17 cellular contexts compared by ENCODE assay signal in genomic region chr10:76968483-76968882, GRCh38.
DNase-seq lines count a peak whose midpoint lies in the region; ATAC-seq and TF ChIP-seq lines count a peak whose summit lies in the region.
"Had no signal": no experiment of that assay in that cellular context is flagged by ENCODE, and none has a peak within 500 bp of the region (broad histone marks: within the 10 kb centered on the region; RNA-seq: fewer than 3 reads in every experiment).

No MANE protein-coding gene starts in this region.

- no peak overlapping the region for H2AFZ ChIP-seq in neural cell (ENCODE audit: low read depth, low read length)
- H2AFZ ChIP-seq: GM23338 had no signal

- no peak overlapping the region for H3K4me2 ChIP-seq in neural cell (ENCODE audit: low read length)
- H3K4me2 ChIP-seq: BLaER1, GM23338 had no signal

- peaks cover 11% of the 10 kb centered on the region for H3F3A ChIP-seq in neural cell (ENCODE audit: insufficient read depth, low read length, poor library complexity, severe bottlenecking)

- H3K79me2 ChIP-seq in neural cell (replicated peaks; ENCODE audit: insufficient read depth, low read length) = no peaks in the 10 kb centered on the region

- H3K4me3 ChIP-seq in SK-N-MC (peak overlapping the region; percentile 63), neural cell (ENCODE audit: low read length) (no peak overlapping the region)
- H3K4me3 ChIP-seq: BLaER1, GM12878, GM23338 had no signal

- H3K36me3 ChIP-seq in SK-N-MC (ENCODE audit: insufficient read depth, low read length) (no peaks in the 10 kb centered on the region), neural cell (ENCODE audit: insufficient read depth, low read length) (no peaks in the 10 kb centered on the region)
- H3K36me3 ChIP-seq: BLaER1 had no signal

- DNase-seq in NCI-H526 (lab: John Stamatoyannopoulos, UW) (peak; percentile 40 to 57), SK-N-MC (ENCODE audit: low read depth, low spot score) (no peak)
- DNase-seq: Caco-2; CD4-positive, CD25-positive, alpha-beta regulatory T cell; CD8-positive, alpha-beta T cell; DMS153; DND-41; H9 had no signal

- H3K27me3 ChIP-seq in neural cell (ENCODE audit: insufficient read depth, low read depth, low read length) = no peaks in the 10 kb centered on the region
- H3K27me3 ChIP-seq: BLaER1 had no signal

- no peaks in the 10 kb centered on the region for H3K9me3 ChIP-seq in SK-N-MC (ENCODE audit: low read depth, low read length)
- H3K9me3 ChIP-seq in neural cell (ENCODE audit: low read length) = no peaks in the 10 kb centered on the region
- H3K9me3 ChIP-seq: BLaER1, Caco-2 had no signal

- TF ChIP-seq CTCF in neural cell (IDR thresholded peaks at IDR 0.05; ENCODE audit: poor library complexity, severe bottlenecking) = no peak

- no peak for TF ChIP-seq EP300 in neural cell (conservative IDR thresholded peaks at IDR 0.05; ENCODE audit: poor library complexity, severe bottlenecking)

- H4K20me1 ChIP-seq in neural cell (ENCODE audit: insufficient read depth) = no peaks in the 10 kb centered on the region
- H4K20me1 ChIP-seq: BLaER1 had no signal

- no peak for TF ChIP-seq RAD21 in neural cell (conservative IDR thresholded peaks at IDR 0.05)

- ATAC-seq in HG02759 (IDR thresholded peaks at IDR 0.05; ENCODE audit: unreplicated experiment) = no peak
- ATAC-seq in HG03354 (IDR thresholded peaks at IDR 0.05; ENCODE audit: poor library complexity, severe bottlenecking, unreplicated experiment) = no peak
- ATAC-seq in GM21526 (IDR thresholded peaks at IDR 0.05; ENCODE audit: low FRiP score, unreplicated experiment) = no peak
- ATAC-seq: CD8-positive, alpha-beta T cell; GM12878; GM23338; HCT116 had no signal

- peak overlapping the region; percentile 99 for H3K27ac ChIP-seq in SK-N-MC
- peak overlapping the region; percentile 87 for H3K27ac ChIP-seq in neural cell (ENCODE audit: low read length)
- H3K27ac ChIP-seq: BLaER1, C4-2B had no signal

- H3K9ac ChIP-seq in SK-N-MC (ENCODE audit: insufficient read length) (peak overlapping the region; percentile 59), neural cell (ENCODE audit: low read length) (peak overlapping the region; percentile 19)
- H3K9ac ChIP-seq: BLaER1 had no signal

- H3K9me2 ChIP-seq in neural cell (ENCODE audit: insufficient read depth, low read length) = no peaks in the 10 kb centered on the region

TF ChIP-seq in neural cell, 6 proteins besides CTCF, POLR2A, EP300 and RAD21:
- TF ChIP-seq MXI1 (conservative IDR thresholded peaks at IDR 0.05; ENCODE audit: poor library complexity, severe bottlenecking) = no peak
- TF ChIP-seq EZH2 (IDR thresholded peaks at IDR 0.05; ENCODE audit: borderline replicate concordance, insufficient read depth, low read length, poor library complexity, severe bottlenecking) = no peak
- TF ChIP-seq POLR2AphosphoS5 (IDR thresholded peaks at IDR 0.05) = no peak
- TF ChIP-seq TAF1 (IDR thresholded peaks at IDR 0.05; ENCODE audit: low read depth) = no peak
- TF ChIP-seq SMC3 (conservative IDR thresholded peaks at IDR 0.05; ENCODE audit: poor library complexity) = no peak
- TF ChIP-seq REST (IDR thresholded peaks at IDR 0.05; ENCODE audit: borderline replicate concordance) = no peak
